Comparison of ENCODE assay signal across 1 cellular context in the genomic region with DNA sequence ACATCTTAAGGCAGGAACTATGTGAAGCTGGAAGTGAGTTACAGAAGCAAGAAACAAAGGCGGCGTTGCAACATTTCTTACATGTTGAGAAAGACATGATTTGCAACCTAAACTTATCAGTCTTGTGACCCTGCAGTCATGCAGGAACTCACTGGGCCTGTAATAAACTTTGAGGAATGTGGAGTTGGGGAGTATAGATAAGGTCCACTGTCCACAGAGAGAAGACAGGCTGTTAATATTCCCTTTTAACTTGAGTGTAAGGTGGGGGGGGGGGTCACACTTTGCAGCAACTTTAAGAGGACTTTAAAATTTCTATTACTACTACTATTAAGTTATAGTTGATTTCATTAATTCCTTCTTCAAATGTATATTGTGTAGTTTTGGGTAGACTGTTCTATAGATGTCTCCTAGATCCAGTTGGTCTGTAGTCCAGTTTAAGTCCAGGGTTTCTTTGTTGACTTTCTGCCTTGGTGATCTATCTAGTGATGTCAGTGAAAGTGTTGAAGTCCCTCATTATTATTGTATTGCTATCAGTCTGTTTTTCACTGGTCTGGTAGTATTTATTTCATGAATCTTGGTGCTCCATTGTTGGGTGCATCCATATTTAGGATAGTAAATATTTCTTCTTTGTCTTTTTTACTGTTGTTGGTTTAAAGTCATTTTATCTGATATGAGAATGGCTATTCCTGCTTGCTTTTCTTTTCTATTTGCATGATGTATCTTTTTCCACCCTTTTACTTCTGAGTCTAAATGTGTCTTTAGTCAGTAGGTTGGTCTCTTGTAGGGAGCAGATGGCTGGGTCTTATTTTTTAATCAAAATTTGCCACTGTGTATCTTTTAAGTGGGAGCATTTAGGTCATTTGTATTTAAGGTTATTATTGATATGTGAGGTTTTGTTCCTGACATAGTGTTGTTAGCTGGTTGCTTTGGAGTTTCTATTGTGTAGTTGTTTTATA.
A peak's percentile ranks its signal among the peaks of the same experiment; 100 is the strongest.
TF ChIP-seq lines count a peak whose summit lies in the region.

No MANE protein-coding gene starts in this region.

TF ChIP-seq in K562, 482 proteins besides CTCF, POLR2A, EP300 and RAD21 (continued from another document and continues in another):
- TF ChIP-seq, protein P1, sequence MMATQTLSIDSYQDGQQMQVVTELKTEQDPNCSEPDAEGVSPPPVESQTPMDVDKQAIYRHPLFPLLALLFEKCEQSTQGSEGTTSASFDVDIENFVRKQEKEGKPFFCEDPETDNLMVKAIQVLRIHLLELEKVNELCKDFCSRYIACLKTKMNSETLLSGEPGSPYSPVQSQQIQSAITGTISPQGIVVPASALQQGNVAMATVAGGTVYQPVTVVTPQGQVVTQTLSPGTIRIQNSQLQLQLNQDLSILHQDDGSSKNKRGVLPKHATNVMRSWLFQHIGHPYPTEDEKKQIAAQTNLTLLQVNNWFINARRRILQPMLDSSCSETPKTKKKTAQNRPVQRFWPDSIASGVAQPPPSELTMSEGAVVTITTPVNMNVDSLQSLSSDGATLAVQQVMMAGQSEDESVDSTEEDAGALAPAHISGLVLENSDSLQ (IDR thresholded peaks at IDR 0.05) = peak; percentile 79
- TF ChIP-seq SUPT5H (IDR thresholded peaks at IDR 0.05) (no peak), CHD2 (IDR thresholded peaks at IDR 0.05; ENCODE audit: low read depth, low read length) (no peak), HMBOX1 (IDR thresholded peaks at IDR 0.05) (0 out of 2 replicates have a peak, but pooled peaks have one; percentile 21), RAD51 (IDR thresholded peaks at IDR 0.05; ENCODE audit: borderline replicate concordance, low read depth) (no peak), MEIS2 (IDR thresholded peaks at IDR 0.05; ENCODE audit: partially characterized antibody) (peak; percentile 94), HDAC6 (IDR thresholded peaks at IDR 0.05; ENCODE audit: low read depth, low read length) (no peak), NFIC (IDR thresholded peaks at IDR 0.05) (peak; percentile 57), SMARCC2 (IDR thresholded peaks at IDR 0.05; ENCODE audit: low read depth) (peak; percentile 71; the same call in 1 of the 2 replicates), SMARCB1 (IDR thresholded peaks at IDR 0.05; ENCODE audit: insufficient read length, low read depth) (no peak), U2AF2 (optimal IDR thresholded peaks at IDR 0.05; ENCODE audit: low read depth, low read length) (no peak), ZNF274 (IDR thresholded peaks at IDR 0.05; ENCODE audit: borderline replicate concordance, low read depth, low read length) (no peak), ZNF717 (CRISPR knock-in tag; IDR thresholded peaks at IDR 0.05) (no peak), SMARCA4 (IDR thresholded peaks at IDR 0.05) (peak; percentile 92), ZNF143 (CRISPR knock-in tag; IDR thresholded peaks at IDR 0.05) (no peak), ZNF232 (CRISPR knock-in tag; IDR thresholded peaks at IDR 0.05) (no peak), ZNF79 (CRISPR knock-in tag; IDR thresholded peaks at IDR 0.05; ENCODE audit: low read depth) (no peak), RBM34 (IDR thresholded peaks at IDR 0.05; ENCODE audit: borderline replicate concordance, insufficient read depth, low read length) (no peak), ESRRB (CRISPR knock-in tag; IDR thresholded peaks at IDR 0.05; ENCODE audit: borderline replicate concordance) (no peak), HNRNPH1 (optimal IDR thresholded peaks at IDR 0.05; ENCODE audit: low read depth, low read length) (no peak), CREBBP (IDR thresholded peaks at IDR 0.05; ENCODE audit: low read depth, low read length) (no peak), ZNF282 (CRISPR knock-in tag; IDR thresholded peaks at IDR 0.05) (no peak), NEUROD1 (IDR thresholded peaks at IDR 0.05; ENCODE audit: borderline replicate concordance, low read depth, low read length, partially characterized antibody) (no peak), HMG20A (CRISPR knock-in tag; conservative IDR thresholded peaks at IDR 0.05) (no peak), ETS1 (conservative IDR thresholded peaks at IDR 0.05; ENCODE audit: control insufficient read depth, low read depth, low read length) (no peak), E2F4 (CRISPR knock-in tag; IDR thresholded peaks at IDR 0.05; ENCODE audit: low read depth) (no peak), FOXA1 (IDR thresholded peaks at IDR 0.05; ENCODE audit: borderline replicate concordance) (no peak), SREBF1 (IDR thresholded peaks at IDR 0.05; ENCODE audit: borderline replicate concordance, low read depth, low read length) (no peak), SNRNP70 (optimal IDR thresholded peaks at IDR 0.05; ENCODE audit: low read depth, low read length) (no peak), CEBPB (tag; IDR thresholded peaks at IDR 0.05) (peak; percentile 99), RBM15 (IDR thresholded peaks at IDR 0.05; ENCODE audit: insufficient read depth, low read length) (no peak), ZSCAN29 (IDR thresholded peaks at IDR 0.05) (no peak), TOE1 (IDR thresholded peaks at IDR 0.05; ENCODE audit: borderline replicate concordance) (peak; percentile 73; the same call in 1 of the 2 replicates), TOE1 (CRISPR knock-in tag; IDR thresholded peaks at IDR 0.05; ENCODE audit: borderline replicate concordance, low read depth) (no peak), DDX20 (tag; IDR thresholded peaks at IDR 0.05; ENCODE audit: low read depth) (no peak), KAT8 (IDR thresholded peaks at IDR 0.05; ENCODE audit: low read depth) (no peak), ZNF436 (CRISPR knock-in tag; IDR thresholded peaks at IDR 0.05) (no peak), CBX5 (IDR thresholded peaks at IDR 0.05; ENCODE audit: borderline replicate concordance, low read depth) (no peak), HDAC3 (IDR thresholded peaks at IDR 0.05; ENCODE audit: borderline replicate concordance, partially characterized antibody) (peak; percentile 54), ZNF584 (CRISPR knock-in tag; IDR thresholded peaks at IDR 0.05; ENCODE audit: low read depth) (peak; percentile 19; the same call in 1 of the 2 replicates), SPI1 (IDR thresholded peaks at IDR 0.05; ENCODE audit: borderline replicate concordance, low read depth, low read length) (no peak), NR0B1 (IDR thresholded peaks at IDR 0.05; ENCODE audit: partially characterized antibody) (no peak), CBFA2T2 (conservative IDR thresholded peaks at IDR 0.05) (peak; percentile 84), SP1 (CRISPR knock-in tag; IDR thresholded peaks at IDR 0.05) (0 out of 2 replicates have a peak, but pooled peaks have one; percentile 30)
- TF ChIP-seq, protein P2, sequence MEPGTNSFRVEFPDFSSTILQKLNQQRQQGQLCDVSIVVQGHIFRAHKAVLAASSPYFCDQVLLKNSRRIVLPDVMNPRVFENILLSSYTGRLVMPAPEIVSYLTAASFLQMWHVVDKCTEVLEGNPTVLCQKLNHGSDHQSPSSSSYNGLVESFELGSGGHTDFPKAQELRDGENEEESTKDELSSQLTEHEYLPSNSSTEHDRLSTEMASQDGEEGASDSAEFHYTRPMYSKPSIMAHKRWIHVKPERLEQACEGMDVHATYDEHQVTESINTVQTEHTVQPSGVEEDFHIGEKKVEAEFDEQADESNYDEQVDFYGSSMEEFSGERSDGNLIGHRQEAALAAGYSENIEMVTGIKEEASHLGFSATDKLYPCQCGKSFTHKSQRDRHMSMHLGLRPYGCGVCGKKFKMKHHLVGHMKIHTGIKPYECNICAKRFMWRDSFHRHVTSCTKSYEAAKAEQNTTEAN (CRISPR knock-in tag; IDR thresholded peaks at IDR 0.05) = no peak
- TF ChIP-seq, protein P3, sequence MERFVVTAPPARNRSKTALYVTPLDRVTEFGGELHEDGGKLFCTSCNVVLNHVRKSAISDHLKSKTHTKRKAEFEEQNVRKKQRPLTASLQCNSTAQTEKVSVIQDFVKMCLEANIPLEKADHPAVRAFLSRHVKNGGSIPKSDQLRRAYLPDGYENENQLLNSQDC (CRISPR knock-in tag; IDR thresholded peaks at IDR 0.05) = no peak
- TF ChIP-seq, protein P4, sequence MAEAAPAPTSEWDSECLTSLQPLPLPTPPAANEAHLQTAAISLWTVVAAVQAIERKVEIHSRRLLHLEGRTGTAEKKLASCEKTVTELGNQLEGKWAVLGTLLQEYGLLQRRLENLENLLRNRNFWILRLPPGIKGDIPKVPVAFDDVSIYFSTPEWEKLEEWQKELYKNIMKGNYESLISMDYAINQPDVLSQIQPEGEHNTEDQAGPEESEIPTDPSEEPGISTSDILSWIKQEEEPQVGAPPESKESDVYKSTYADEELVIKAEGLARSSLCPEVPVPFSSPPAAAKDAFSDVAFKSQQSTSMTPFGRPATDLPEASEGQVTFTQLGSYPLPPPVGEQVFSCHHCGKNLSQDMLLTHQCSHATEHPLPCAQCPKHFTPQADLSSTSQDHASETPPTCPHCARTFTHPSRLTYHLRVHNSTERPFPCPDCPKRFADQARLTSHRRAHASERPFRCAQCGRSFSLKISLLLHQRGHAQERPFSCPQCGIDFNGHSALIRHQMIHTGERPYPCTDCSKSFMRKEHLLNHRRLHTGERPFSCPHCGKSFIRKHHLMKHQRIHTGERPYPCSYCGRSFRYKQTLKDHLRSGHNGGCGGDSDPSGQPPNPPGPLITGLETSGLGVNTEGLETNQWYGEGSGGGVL (CRISPR knock-in tag; IDR thresholded peaks at IDR 0.05) = no peak
- TF ChIP-seq, protein P5, sequence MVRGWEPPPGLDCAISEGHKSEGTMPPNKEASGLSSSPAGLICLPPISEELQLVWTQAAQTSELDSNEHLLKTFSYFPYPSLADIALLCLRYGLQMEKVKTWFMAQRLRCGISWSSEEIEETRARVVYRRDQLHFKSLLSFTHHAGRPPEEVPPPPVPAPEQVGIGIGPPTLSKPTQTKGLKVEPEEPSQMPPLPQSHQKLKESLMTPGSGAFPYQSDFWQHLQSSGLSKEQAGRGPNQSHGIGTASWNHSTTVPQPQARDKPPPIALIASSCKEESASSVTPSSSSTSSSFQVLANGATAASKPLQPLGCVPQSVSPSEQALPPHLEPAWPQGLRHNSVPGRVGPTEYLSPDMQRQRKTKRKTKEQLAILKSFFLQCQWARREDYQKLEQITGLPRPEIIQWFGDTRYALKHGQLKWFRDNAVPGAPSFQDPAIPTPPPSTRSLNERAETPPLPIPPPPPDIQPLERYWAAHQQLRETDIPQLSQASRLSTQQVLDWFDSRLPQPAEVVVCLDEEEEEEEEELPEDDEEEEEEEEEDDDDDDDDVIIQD (CRISPR knock-in tag; IDR thresholded peaks at IDR 0.05) = no peak
